Comparison of ENCODE assay signal across 25 cellular contexts in the genomic region with DNA sequence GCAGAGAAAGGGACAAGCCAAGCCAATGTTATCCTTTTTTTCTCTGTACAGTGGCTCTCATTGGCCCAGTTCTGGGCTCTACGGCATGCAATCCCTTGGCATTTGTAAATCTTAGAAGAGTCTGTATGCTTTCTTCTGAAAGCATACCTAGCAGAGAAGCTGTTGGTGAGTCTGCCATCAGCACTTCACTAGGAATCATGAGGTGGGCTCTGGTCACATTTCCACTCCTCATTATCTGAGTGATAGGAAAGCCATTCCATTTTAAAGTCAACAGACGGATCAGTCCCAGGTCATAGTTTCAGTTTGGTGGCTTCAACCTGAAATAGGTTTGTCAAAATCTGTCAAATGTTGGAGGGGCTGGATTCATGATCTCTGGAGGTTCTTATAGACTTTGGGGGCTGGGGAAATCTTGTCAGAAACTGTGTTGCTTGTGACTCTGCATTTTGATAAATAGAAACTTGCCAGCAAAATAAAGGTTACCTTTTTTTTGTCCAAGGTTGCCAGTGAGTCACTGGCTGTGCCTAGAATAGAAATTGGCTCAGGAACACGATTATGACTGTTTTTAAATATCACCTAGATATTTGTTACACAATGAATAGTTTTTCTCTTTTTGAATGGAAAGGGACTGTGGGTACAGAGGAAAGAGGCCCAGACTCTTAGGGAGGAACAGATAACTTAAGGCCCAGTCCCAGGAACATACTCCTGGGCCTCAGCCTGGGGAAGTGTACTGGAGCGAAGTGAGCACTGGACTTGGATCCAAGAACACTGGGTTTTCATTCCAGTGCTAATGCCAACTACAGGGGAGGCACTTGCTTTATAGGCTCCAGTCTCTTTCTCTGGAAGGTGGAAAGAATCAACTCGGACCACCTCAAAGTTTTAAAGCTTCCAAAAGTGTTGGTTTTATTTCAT.
"Had no signal": no experiment of that assay in that cellular context is flagged by ENCODE, and none has a peak within 500 bp of the region (broad histone marks: within the 10 kb centered on the region; RNA-seq: fewer than 3 reads in every experiment).

No MANE protein-coding gene starts in this region.

- FAIRE-seq: astrocyte, TTC549 had no signal

- H3K9me3 ChIP-seq: colonic mucosa, left lung, neutrophil, uterus had no signal

- DNase-seq: activated CD4-positive, alpha-beta T cell treated with anti-CD3 and anti-CD28 coated beads for 4 hours; activated CD4-positive, alpha-beta T cell treated with anti-CD3 and anti-CD28 coated beads, Interleukin-2, amount 50 U/mL, for 4 hours; activated effector memory CD4-positive, alpha-beta T cell treated with Interleukin-2 at 50 U/mL for 16 hours; activated naive CD4-positive, alpha-beta T cell treated with anti-CD3 and anti-CD28 coated beads for 36 hours; activated naive CD8-positive, alpha-beta T cell treated with anti-CD3 and anti-CD28 coated beads for 36 hours; cerebellar nuclear complex; colonic mucosa; dorsolateral prefrontal cortex; effector memory CD4-positive, alpha-beta T cell; head of caudate nucleus; kidney glomerular epithelial cell; left lung; naive B cell; nephron progenitor cell; stimulated activated CD4-positive, alpha-beta T cell treated with anti-CD3 and anti-CD28 coated beads, Interleukin-15, amount 100 ng/mL, for 24 hours; stimulated activated CD4-positive, alpha-beta T cell treated with anti-CD3 and anti-CD28 coated beads, Interleukin-2, amount 100 ng/mL, for 24 hours; stimulated activated naive CD4-positive, alpha-beta T cell; SW 1271; T-helper 9 cell; uterus had no signal

- H3K4me1 ChIP-seq: colonic mucosa, left lung, uterus had no signal

- H3K27me3 ChIP-seq: colonic mucosa, left lung, neutrophil, uterus had no signal

- ATAC-seq: left lung had no signal

- H3K4me3 ChIP-seq: colonic mucosa, dorsolateral prefrontal cortex, left lung, smooth muscle cell, uterus had no signal

- H3K36me3 ChIP-seq: colonic mucosa, left lung, neutrophil, uterus had no signal

- H3K4me2 ChIP-seq: smooth muscle cell had no signal

- H3K27ac ChIP-seq: colonic mucosa, dorsolateral prefrontal cortex, left lung, neutrophil, uterus, VCaP had no signal
